ENCODE assay signal across 8 cellular contexts in genomic region chr2:73736855-73737779, GRCh38. TPM values are rescaled to one million over a fixed set of nuclear protein-coding genes. Genes with fewer than 3 reads are reported as not detected.
DNase-seq lines count a peak whose midpoint lies in the region; ATAC-seq and TF ChIP-seq lines count a peak whose summit lies in the region.

TPRKB (minus strand) TSS chr2:73737345; CDS start chr2:73734569, 2,776 bp downstream.

- peaks cover 25 to 27% of the 10 kb centered on the region in 2 donors for H3K36me3 Mint-ChIP-seq in activated naive CD4-positive, alpha-beta T cell treated with anti-CD3 and anti-CD28 coated beads, Interleukin-2, amount 50 U/mL, for 72 hours
- H3K36me3 Mint-ChIP-seq in glutamatergic neuron (ENCODE audit: unreplicated experiment): peaks cover 21% of the 10 kb centered on the region
- H3K36me3 Mint-ChIP-seq in osteocyte (ENCODE audit: unreplicated experiment): peaks cover 18% of the 10 kb centered on the region

- DNase-seq in NCI-H1092 treated with DMSO at 0.1 percent for 48 hours (lab: John Stamatoyannopoulos, UW) (peak; percentile 92), SKM-1 (lab: John Stamatoyannopoulos, UW; ENCODE audit: unreplicated experiment) (peak; percentile 94), glutamatergic neuron (peak; percentile 95), osteocyte (ENCODE audit: extremely low spot score, unreplicated experiment) (peak; percentile 97)
- peak; percentile 94 to 97 for DNase-seq in activated naive CD4-positive, alpha-beta T cell treated with anti-CD3 and anti-CD28 coated beads, Interleukin-2, amount 50 U/mL, for 72 hours (ENCODE audit: low spot score in 2 of 2)

- H3K27me3 Mint-ChIP-seq in glutamatergic neuron (ENCODE audit: unreplicated experiment) (peaks cover 8% of the 10 kb centered on the region), osteocyte (ENCODE audit: unreplicated experiment) (no peaks in the 10 kb centered on the region)

- H3K9me3 ChIP-seq in thymus (ENCODE audit: control insufficient read depth): no peaks in the 10 kb centered on the region

- 1% methylated on average over 49 of the region's 49 CpGs for WGBS in thymus

- TF ChIP-seq CTCF in glutamatergic neuron (IDR thresholded peaks at IDR 0.05; ENCODE audit: partially characterized antibody, unreplicated experiment) (no peak), osteocyte (IDR thresholded peaks at IDR 0.05) (no peak)

- H3K4me1 Mint-ChIP-seq in glutamatergic neuron (ENCODE audit: low read depth, unreplicated experiment) (peaks cover 9% of the 10 kb centered on the region), osteocyte (ENCODE audit: unreplicated experiment) (peaks cover 21% of the 10 kb centered on the region)

- peak within 1 kb of the TSS; percentile 92 for H3K4me3 ChIP-seq in GM08714 (ENCODE audit: low read length)
- peak within 1 kb of the TSS; percentile 60 for H3K4me3 ChIP-seq in thymus (ENCODE audit: low read length)

- peak within 1 kb of the TSS; percentile 81 for H3K27ac ChIP-seq in thymus (ENCODE audit: low read depth)

- H3K36me3 ChIP-seq in thymus (ENCODE audit: control insufficient read depth, insufficient read depth): peaks cover 7% of the 10 kb centered on the region

- peaks cover 3% of the 10 kb centered on the region for H3K4me1 ChIP-seq in thymus (ENCODE audit: control insufficient read depth, insufficient read depth, low read length)

- peak within 1 kb of the TSS; percentile 98 for H3K4me3 Mint-ChIP-seq in glutamatergic neuron (ENCODE audit: unreplicated experiment)
- H3K4me3 Mint-ChIP-seq in osteocyte (ENCODE audit: unreplicated experiment): peak within 1 kb of the TSS; percentile 97

- peak within 1 kb of the TSS; percentile 95 for H3K27ac Mint-ChIP-seq in activated naive CD4-positive, alpha-beta T cell treated with anti-CD3 and anti-CD28 coated beads, Interleukin-2, amount 50 U/mL, for 72 hours
- peak within 1 kb of the TSS; percentile 84 for H3K27ac Mint-ChIP-seq in glutamatergic neuron (ENCODE audit: unreplicated experiment)
- peak within 1 kb of the TSS; percentile 92 for H3K27ac Mint-ChIP-seq in osteocyte (ENCODE audit: unreplicated experiment)

- peaks cover 5 to 6% of the 10 kb centered on the region in 2 donors for H3K9me3 Mint-ChIP-seq in activated naive CD4-positive, alpha-beta T cell treated with anti-CD3 and anti-CD28 coated beads, Interleukin-2, amount 50 U/mL, for 72 hours
- peaks cover 19% of the 10 kb centered on the region for H3K9me3 Mint-ChIP-seq in glutamatergic neuron (ENCODE audit: unreplicated experiment)
- H3K9me3 Mint-ChIP-seq in osteocyte (ENCODE audit: unreplicated experiment): peaks cover 9% of the 10 kb centered on the region

- ATAC-seq in HG02610 (IDR thresholded peaks at IDR 0.05; ENCODE audit: unreplicated experiment): peak; percentile 98
- peak; percentile 99 for ATAC-seq in activated naive CD4-positive, alpha-beta T cell treated with anti-CD3 and anti-CD28 coated beads, Interleukin-2, amount 50 U/mL, for 72 hours

- H3K27me3 ChIP-seq in thymus (ENCODE audit: control insufficient read depth, insufficient read depth): no peaks in the 10 kb centered on the region

RNA-seq across cellular contexts. Expression of gene TPRKB, which starts in this region (rescaled TPM):
- 10 to 100 TPM; 34.7 to 48.6 TPM for total RNA-seq in activated naive CD4-positive, alpha-beta T cell treated with anti-CD3 and anti-CD28 coated beads, Interleukin-2, amount 50 U/mL, for 72 hours
- total RNA-seq in glutamatergic neuron (ENCODE audit: unreplicated experiment) (27.2 TPM), osteocyte (16.2 and 16.7 TPM in 2 replicates)
- polyA plus RNA-seq in thymus: 78.2 TPM

Comparison
In these comparisons a context has a peak if more than half of its experiments do, and no peak if none do; other contexts are left out.
1. Peak in every context shown above with its lines: DNase-seq, ATAC-seq, H3K4me3 ChIP-seq and H3K27ac ChIP-seq.